Comparison of ENCODE assay signal across 1 cellular context in genomic region chr15:56968256-56968655, GRCh38.
TF ChIP-seq lines count a peak whose summit lies in the region.

No MANE protein-coding gene starts in this region.

TF ChIP-seq in K562, 482 proteins besides CTCF, POLR2A, EP300 and RAD21:
- TF ChIP-seq ZNF121 (CRISPR knock-in tag; conservative IDR thresholded peaks at IDR 0.05), result peak; percentile 50; the same call in 1 of the 2 replicates
- TF ChIP-seq HDAC1 (IDR thresholded peaks at IDR 0.05), result no peak
- TF ChIP-seq ZNF41 (CRISPR knock-in tag; conservative IDR thresholded peaks at IDR 0.05), result no peak
- no peak for TF ChIP-seq ZBTB17 (CRISPR knock-in tag; IDR thresholded peaks at IDR 0.05)
